17 cellular contexts compared by ENCODE assay signal in the genomic region with DNA sequence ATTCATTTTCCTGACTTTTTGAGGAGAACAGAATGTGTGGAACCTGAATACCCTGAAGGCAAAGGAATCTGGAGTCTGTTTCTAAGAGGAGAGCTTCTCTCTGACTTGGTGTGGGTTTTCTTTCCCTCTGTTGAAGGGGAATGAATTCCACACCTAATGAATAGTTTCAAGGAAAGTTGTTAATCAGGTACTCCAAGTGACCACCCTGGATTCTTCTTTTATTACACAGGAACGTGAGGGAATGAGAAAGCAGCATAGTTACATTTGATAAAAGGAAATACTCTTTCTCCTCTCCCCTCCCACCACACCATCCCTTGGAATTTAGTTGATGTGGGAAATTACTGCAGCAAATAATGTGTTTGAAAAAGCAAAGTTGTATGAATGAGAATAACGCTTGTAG. TPM values are rescaled to one million over a fixed set of nuclear protein-coding genes. Genes with fewer than 3 reads are reported as not detected.
"Had no signal": no experiment of that assay in that cellular context is flagged by ENCODE, and none has a peak within 500 bp of the region (broad histone marks: within the 10 kb centered on the region; RNA-seq: fewer than 3 reads in every experiment).

No MANE protein-coding gene starts in this region.

- H3K36me3 Mint-ChIP-seq: activated naive CD8-positive, alpha-beta T cell treated with anti-CD3 and anti-CD28 coated beads for 36 hours; immature natural killer cell had no signal

- H3K27ac ChIP-seq: testis, upper lobe of left lung had no signal

- H3K4me1 Mint-ChIP-seq: activated naive CD8-positive, alpha-beta T cell treated with anti-CD3 and anti-CD28 coated beads for 36 hours; immature natural killer cell had no signal

- H3K4me3 ChIP-seq: testis, upper lobe of left lung had no signal

- H3K27ac Mint-ChIP-seq: activated naive CD8-positive, alpha-beta T cell treated with anti-CD3 and anti-CD28 coated beads for 36 hours; immature natural killer cell; progenitor cell of endocrine pancreas had no signal

- H3K36me3 ChIP-seq: upper lobe of left lung had no signal

- H3K9me3 Mint-ChIP-seq: activated naive CD8-positive, alpha-beta T cell treated with anti-CD3 and anti-CD28 coated beads for 36 hours; nephron had no signal

- H3K27me3 ChIP-seq: testis, upper lobe of left lung had no signal

- DNase-seq: activated naive CD4-positive, alpha-beta T cell treated with Interleukin-2 at 50 U/mL for 16 hours; activated naive CD8-positive, alpha-beta T cell treated with anti-CD3 and anti-CD28 coated beads for 36 hours; activated T-cell treated with anti-CD3 and anti-CD28 coated beads, Interleukin-2, amount 50 U/mL, for 1 hour; cortex of kidney; immature natural killer cell; kidney glomerular epithelial cell; left ventricle myocardium superior; occipital lobe; stimulated activated CD4-positive, alpha-beta T cell treated with anti-CD3 and anti-CD28 coated beads, Interleukin-4, amount 100 ng/mL, for 1 hour; stimulated activated naive CD4-positive, alpha-beta T cell; T-helper 1 cell; T-helper 9 cell; testis had no signal

- H3K27me3 Mint-ChIP-seq: activated naive CD8-positive, alpha-beta T cell treated with anti-CD3 and anti-CD28 coated beads for 36 hours; progenitor cell of endocrine pancreas had no signal

- H3K9me3 ChIP-seq: testis, upper lobe of left lung had no signal

- H3K4me1 ChIP-seq: testis, upper lobe of left lung had no signal

- H3K4me3 Mint-ChIP-seq: activated naive CD8-positive, alpha-beta T cell treated with anti-CD3 and anti-CD28 coated beads for 36 hours; immature natural killer cell; nephron had no signal

RNA-seq across cellular contexts. Expression of gene SLIT2, which starts 29.7 kb away (rescaled TPM):
- total RNA-seq: activated naive CD8-positive, alpha-beta T cell treated with anti-CD3 and anti-CD28 coated beads for 36 hours; mononuclear cell had no signal
- polyA plus RNA-seq: immature natural killer cell had no signal
